In the genomic region with DNA sequence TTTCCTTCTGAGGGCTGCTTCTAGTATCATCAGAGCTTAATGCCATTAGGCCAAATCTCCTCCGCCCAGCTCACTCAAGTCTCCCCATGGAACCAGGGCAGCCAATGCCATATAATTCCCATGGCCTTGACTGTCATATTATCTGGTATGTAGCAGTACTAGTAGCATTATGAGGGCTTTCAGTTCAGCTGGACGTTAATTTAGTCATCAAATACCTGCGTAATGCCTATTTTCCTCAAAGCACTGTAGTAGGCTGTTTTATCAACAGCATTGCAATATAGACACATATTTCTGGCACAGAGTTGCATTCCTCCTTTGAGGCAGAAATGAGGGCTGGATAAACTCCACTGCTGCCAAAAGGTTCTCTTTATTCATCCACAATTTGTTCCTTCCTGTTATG, we compare ENCODE assay signal across 8 cellular contexts. TPM values are rescaled to one million over a fixed set of nuclear protein-coding genes. Genes with fewer than 3 reads are reported as not detected.
A peak's percentile ranks its signal among the peaks of the same experiment; 100 is the strongest.
DNase-seq lines count a peak whose midpoint lies in the region; ATAC-seq and TF ChIP-seq lines count a peak whose summit lies in the region.

No MANE protein-coding gene starts in this region.

- TF ChIP-seq CTCF in WTC11 (IDR thresholded peaks at IDR 0.05) (no peak), foreskin keratinocyte (conservative IDR thresholded peaks at IDR 0.05) (no peak)

- H3K9me2 ChIP-seq in GM23248 (ENCODE audit: insufficient read depth), result no peaks in the 10 kb centered on the region

- peaks cover 10% of the 10 kb centered on the region for H3K9me3 Mint-ChIP-seq in WTC11

- H3K36me3 ChIP-seq in GM23248 (ENCODE audit: low read depth), result peaks cover 15% of the 10 kb centered on the region

- DNase-seq in GM23248 (peak; percentile 85), WTC11 (ENCODE audit: low spot score) (no peak), foreskin keratinocyte (peak; percentile 36 to 70), globus pallidus (ENCODE audit: low spot score) (no peak), HT-29 (ENCODE audit: low spot score) (no peak)
- DNase-seq in activated CD8-positive, alpha-beta memory T cell treated with anti-CD3 and anti-CD28 coated beads for 24 hours, result no peak
- DNase-seq in activated CD4-positive, alpha-beta T cell treated with anti-CD3 and anti-CD28 coated beads, Interleukin-2, amount 50 U/mL, for 1 hour, result no peak

- peaks cover 31% of the 10 kb centered on the region for H3K4me1 Mint-ChIP-seq in WTC11

- in situ Hi-C loops in GM23248 (cut with MboI), result no loop called here

- H4K20me1 ChIP-seq in GM23248 (ENCODE audit: insufficient read depth), result no peaks in the 10 kb centered on the region

- peak overlapping the region; percentile 87 for H3K4me3 ChIP-seq in GM23248
- H3K4me3 ChIP-seq in skin epidermis, result peak overlapping the region in 5 of 7 experiments; percentile 89 to 96 (median 91)

- H3K4me3 Mint-ChIP-seq in WTC11, result peak overlapping the region; percentile 92

- 41 to 44% methylated on average over 3 of the region's 3 CpGs for WGBS in GM23248 (ENCODE audit: low coverage in 1 of 2, low lambda C conversion rate in 2 of 2, missing lambda C conversion rate in 2 of 2), 2 experiments

- peaks cover 37% of the 10 kb centered on the region for H3K4me1 ChIP-seq in GM23248 (ENCODE audit: insufficient read depth)
- peaks cover 16% of the 10 kb centered on the region for H3K4me1 ChIP-seq in foreskin keratinocyte

- H3K27ac Mint-ChIP-seq in WTC11, result peak overlapping the region; percentile 36; the same call in 1 of the 2 replicates

- no peaks in the 10 kb centered on the region for H3K9me3 ChIP-seq in GM23248 (ENCODE audit: low read depth)

- no peak for ATAC-seq in WTC11
- no peak for ATAC-seq in foreskin keratinocyte

- H3K27ac ChIP-seq in GM23248 (peak overlapping the region; percentile 92), foreskin keratinocyte (peak overlapping the region; percentile 88), skin epidermis (peak overlapping the region in 14 of 21 experiments; percentile 3 to 99 (median 98))

- H3K4me2 ChIP-seq in GM23248 (ENCODE audit: unreplicated experiment), result peak overlapping the region; percentile 98

- CTCF ChIA-PET in WTC11 (lab: Charles Lee), result interaction anchor here (1.7 to 2.1 kb wide), 2 partner anchors 15 to 21 kb away, joined by 5 to 20 read pairs; no protein-coding TSS in a partner anchor

- no peak overlapping the region for H2AFZ ChIP-seq in GM23248

- peaks cover 38% of the 10 kb centered on the region for H3F3A ChIP-seq in GM23248 (ENCODE audit: insufficient read depth)

- peaks cover 16% of the 10 kb centered on the region for H3K36me3 Mint-ChIP-seq in WTC11

- H3K27me3 ChIP-seq in GM23248 (replicated peaks; ENCODE audit: insufficient read depth) (no peaks in the 10 kb centered on the region), foreskin keratinocyte (no peaks in the 10 kb centered on the region)

- H3K27me3 Mint-ChIP-seq in WTC11 (ENCODE audit: low read depth), result no peaks in the 10 kb centered on the region

- H3K79me2 ChIP-seq in GM23248 (ENCODE audit: insufficient read depth), result peaks cover 66% of the 10 kb centered on the region

- POLR2A ChIA-PET in WTC11 (lab: Charles Lee), result no interaction called here

- H3K9ac ChIP-seq in GM23248, result peak overlapping the region; percentile 91

TF ChIP-seq in WTC11, 78 proteins besides CTCF, POLR2A, EP300 and RAD21:
- TF ChIP-seq, protein P1, sequence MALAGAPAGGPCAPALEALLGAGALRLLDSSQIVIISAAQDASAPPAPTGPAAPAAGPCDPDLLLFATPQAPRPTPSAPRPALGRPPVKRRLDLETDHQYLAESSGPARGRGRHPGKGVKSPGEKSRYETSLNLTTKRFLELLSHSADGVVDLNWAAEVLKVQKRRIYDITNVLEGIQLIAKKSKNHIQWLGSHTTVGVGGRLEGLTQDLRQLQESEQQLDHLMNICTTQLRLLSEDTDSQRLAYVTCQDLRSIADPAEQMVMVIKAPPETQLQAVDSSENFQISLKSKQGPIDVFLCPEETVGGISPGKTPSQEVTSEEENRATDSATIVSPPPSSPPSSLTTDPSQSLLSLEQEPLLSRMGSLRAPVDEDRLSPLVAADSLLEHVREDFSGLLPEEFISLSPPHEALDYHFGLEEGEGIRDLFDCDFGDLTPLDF (CRISPR knock-in tag; IDR thresholded peaks at IDR 0.05), result no peak
- TF ChIP-seq GABPB1 (CRISPR knock-in tag; IDR thresholded peaks at IDR 0.05) (0 out of 2 replicates have a peak, but pooled peaks have one; percentile 19), RORB (CRISPR knock-in tag; IDR thresholded peaks at IDR 0.05) (no peak), TEAD4 (CRISPR knock-in tag; IDR thresholded peaks at IDR 0.05) (no peak), ZNF232 (CRISPR knock-in tag; IDR thresholded peaks at IDR 0.05) (no peak)
- TF ChIP-seq, protein P2, sequence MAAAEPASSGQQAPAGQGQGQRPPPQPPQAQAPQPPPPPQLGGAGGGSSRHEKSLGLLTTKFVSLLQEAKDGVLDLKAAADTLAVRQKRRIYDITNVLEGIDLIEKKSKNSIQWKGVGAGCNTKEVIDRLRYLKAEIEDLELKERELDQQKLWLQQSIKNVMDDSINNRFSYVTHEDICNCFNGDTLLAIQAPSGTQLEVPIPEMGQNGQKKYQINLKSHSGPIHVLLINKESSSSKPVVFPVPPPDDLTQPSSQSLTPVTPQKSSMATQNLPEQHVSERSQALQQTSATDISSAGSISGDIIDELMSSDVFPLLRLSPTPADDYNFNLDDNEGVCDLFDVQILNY (CRISPR knock-in tag; IDR thresholded peaks at IDR 0.05), result no peak
- TF ChIP-seq, protein P3, sequence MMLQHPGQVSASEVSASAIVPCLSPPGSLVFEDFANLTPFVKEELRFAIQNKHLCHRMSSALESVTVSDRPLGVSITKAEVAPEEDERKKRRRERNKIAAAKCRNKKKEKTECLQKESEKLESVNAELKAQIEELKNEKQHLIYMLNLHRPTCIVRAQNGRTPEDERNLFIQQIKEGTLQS (CRISPR knock-in tag; conservative IDR thresholded peaks at IDR 0.05), result no peak
- TF ChIP-seq, protein P4, sequence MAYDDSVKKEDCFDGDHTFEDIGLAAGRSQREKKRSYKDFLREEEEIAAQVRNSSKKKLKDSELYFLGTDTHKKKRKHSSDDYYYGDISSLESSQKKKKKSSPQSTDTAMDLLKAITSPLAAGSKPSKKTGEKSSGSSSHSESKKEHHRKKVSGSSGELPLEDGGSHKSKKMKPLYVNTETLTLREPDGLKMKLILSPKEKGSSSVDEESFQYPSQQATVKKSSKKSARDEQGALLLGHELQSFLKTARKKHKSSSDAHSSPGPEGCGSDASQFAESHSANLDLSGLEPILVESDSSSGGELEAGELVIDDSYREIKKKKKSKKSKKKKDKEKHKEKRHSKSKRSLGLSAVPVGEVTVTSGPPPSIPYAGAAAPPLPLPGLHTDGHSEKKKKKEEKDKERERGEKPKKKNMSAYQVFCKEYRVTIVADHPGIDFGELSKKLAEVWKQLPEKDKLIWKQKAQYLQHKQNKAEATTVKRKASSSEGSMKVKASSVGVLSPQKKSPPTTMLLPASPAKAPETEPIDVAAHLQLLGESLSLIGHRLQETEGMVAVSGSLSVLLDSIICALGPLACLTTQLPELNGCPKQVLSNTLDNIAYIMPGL (CRISPR knock-in tag; IDR thresholded peaks at IDR 0.05), result 0 out of 2 replicates have a peak, but pooled peaks have one; percentile 8

RNA-seq across cellular contexts. Expression of a gene that starts 1.7 kb away (rescaled TPM):
- 103 and 120 TPM in 2 replicates for total RNA-seq in GM23248 (2014; rRNA removed; shearing (Covaris generic))
- 52.3 and 52.7 TPM in 2 replicates for polyA plus RNA-seq in GM23248 (2016; fragmentation: Nextera tagmentation; extraction: Ambion mirVana)
- total RNA-seq in WTC11 (2021), result 25.1 to 27.5 TPM (median 26.7 TPM) in 3 replicates
- 26.1 and 33.3 TPM in 2 replicates for total RNA-seq in foreskin keratinocyte
- polyA plus RNA-seq in foreskin keratinocyte, result 9.2 and 9.4 TPM in 2 replicates
- total RNA-seq in HT-29 (2014; rRNA removed; shearing (Covaris generic)), result 15.5 and 16.8 TPM in 2 replicates

RNA-seq across cellular contexts. Expression of a gene that starts 1.8 kb away (rescaled TPM):
- total RNA-seq in GM23248 (2014; rRNA removed; shearing (Covaris generic)), result not detected in 2 replicates
- not detected in 2 replicates for polyA plus RNA-seq in GM23248 (2016; fragmentation: Nextera tagmentation; extraction: Ambion mirVana)
- total RNA-seq in WTC11 (2021), result 0.15 TPM in 1 of 3 replicates, not detected in the others
- not detected in 2 replicates for total RNA-seq in foreskin keratinocyte
- 0.04 TPM in 1 of 2 replicates, not detected in the other for polyA plus RNA-seq in foreskin keratinocyte
- total RNA-seq in HT-29 (2014; rRNA removed; shearing (Covaris generic)), result 0.25 TPM in 1 of 2 replicates, not detected in the other

RNA-seq across cellular contexts. Expression of a gene that starts 57.0 kb away (rescaled TPM):
- total RNA-seq in GM23248 (2014; rRNA removed; shearing (Covaris generic)), result 0.32 TPM in 1 of 2 replicates, not detected in the other
- polyA plus RNA-seq in GM23248 (2016; fragmentation: Nextera tagmentation; extraction: Ambion mirVana), result 0.70 and 0.99 TPM in 2 replicates
- total RNA-seq in WTC11 (2021), result 0.68 to 1.4 TPM (median 1.2 TPM) in 3 replicates
- total RNA-seq in foreskin keratinocyte, result 1.3 and 1.6 TPM in 2 replicates
- polyA plus RNA-seq in foreskin keratinocyte, result 1.3 and 1.5 TPM in 2 replicates
- 0.34 and 1.3 TPM in 2 replicates for total RNA-seq in HT-29 (2014; rRNA removed; shearing (Covaris generic))

Comparison
In these comparisons a context has a peak if more than half of its experiments do, and no peak if none do; other contexts are left out.
1. DNase-seq: peak in GM23248 (single experiment) and foreskin keratinocyte (2 of 2); none in WTC11 (single experiment), activated CD8-positive, alpha-beta memory T cell treated with anti-CD3 and anti-CD28 coated beads for 24 hours (single experiment), globus pallidus (single experiment), activated CD4-positive, alpha-beta T cell treated with anti-CD3 and anti-CD28 coated beads, Interleukin-2, amount 50 U/mL, for 1 hour (single experiment) and HT-29 (single experiment).
2. Peak in every context shown above with its lines, with median percentiles within 50 percentile points of each other: H3K27ac ChIP-seq.